In genomic region chr6:18496462-18496861, GRCh38 we compare ENCODE assay signal across 14 cellular contexts.
"Had no signal": no experiment of that assay in that cellular context is flagged by ENCODE, and none has a peak within 500 bp of the region (broad histone marks: within the 10 kb centered on the region; RNA-seq: fewer than 3 reads in every experiment).

No MANE protein-coding gene starts in this region.

- H3K4me3 ChIP-seq: adrenal gland, hepatocyte, right lobe of liver, testis had no signal

- H3K27me3 ChIP-seq: adrenal gland, hepatocyte, right lobe of liver, testis had no signal

- H3K27ac ChIP-seq: adrenal gland, epithelial cell of prostate, hepatocyte, right lobe of liver, testis had no signal

- H2AFZ ChIP-seq: hepatocyte had no signal

- H3K9me3 ChIP-seq: adrenal gland, right lobe of liver, testis had no signal

- H3K4me1 ChIP-seq: adrenal gland, right lobe of liver, testis had no signal

- H3K36me3 ChIP-seq: adrenal gland, right lobe of liver had no signal

- DNase-seq: activated CD4-positive, alpha-beta memory T cell treated with anti-CD3 and anti-CD28 coated beads for 36 hours; activated effector memory CD4-positive, alpha-beta T cell treated with Interleukin-2 at 50 U/mL for 16 hours; activated naive CD4-positive, alpha-beta T cell treated with anti-CD3 and anti-CD28 coated beads, Interleukin-2, amount 50 U/mL, for 16 hours; activated T-cell treated with anti-CD3 and anti-CD28 coated beads, Interleukin-2, amount 50 U/mL, for 4 hours; adrenal gland; cerebellar nuclear complex; dermis blood vessel endothelial cell; effector memory CD8-positive, alpha-beta T cell; nephron progenitor cell; occipital lobe; right lobe of liver; testis had no signal

- H3K4me2 ChIP-seq: hepatocyte had no signal
